8 cellular contexts compared by ENCODE assay signal in genomic region chr7:22697897-22698645, GRCh38. TPM values are rescaled to one million over a fixed set of nuclear protein-coding genes. Genes with fewer than 3 reads are reported as not detected.
DNase-seq lines count a peak whose midpoint lies in the region; ATAC-seq and TF ChIP-seq lines count a peak whose summit lies in the region.

No MANE protein-coding gene starts in this region.

- peaks cover 11% of the 10 kb centered on the region; the same call in 1 of the 2 replicates for H3F3A ChIP-seq in MM.1S (ENCODE audit: insufficient read depth, low read length)

- H3K36me3 ChIP-seq in MM.1S (replicated peaks; ENCODE audit: insufficient read depth, low read length) (no peaks in the 10 kb centered on the region), sigmoid colon (no peaks in the 10 kb centered on the region), Karpas-422 (ENCODE audit: insufficient read depth, low read length) (no peaks in the 10 kb centered on the region)

- intact Hi-C loops in sigmoid colon (cut with DNase I) (no loop called here), Right ventricle myocardium superior (cut with DNase I) (no loop called here)

- H4K20me1 ChIP-seq in MM.1S (ENCODE audit: insufficient read depth, low read length) (no peaks in the 10 kb centered on the region), Karpas-422 (ENCODE audit: insufficient read depth, low read depth, low read length) (no peaks in the 10 kb centered on the region)

- no peaks in the 10 kb centered on the region for H3K9me2 ChIP-seq in MM.1S (replicated peaks; ENCODE audit: insufficient read depth, low read length)
- H3K9me2 ChIP-seq in Karpas-422 (replicated peaks; ENCODE audit: insufficient read depth, low read length), result no peaks in the 10 kb centered on the region

- ATAC-seq in GM18873 (IDR thresholded peaks at IDR 0.05; ENCODE audit: low FRiP score, unreplicated experiment), result peak; percentile 86
- peak; percentile 81 for ATAC-seq in HG02571 (IDR thresholded peaks at IDR 0.05; ENCODE audit: unreplicated experiment)
- ATAC-seq in Right ventricle myocardium superior (ENCODE audit: poor library complexity), result no peak

- H3K9me3 ChIP-seq in MM.1S (replicated peaks; ENCODE audit: insufficient read depth, low read length) (no peaks in the 10 kb centered on the region), sigmoid colon (no peaks in the 10 kb centered on the region), Karpas-422 (ENCODE audit: low read length) (no peaks in the 10 kb centered on the region)

- 38 to 41% methylated on average over 2 of the region's 2 CpGs for WGBS in sigmoid colon, 2 donors

- H3K4me3 ChIP-seq in MM.1S (ENCODE audit: low read length) (no peak overlapping the region), sigmoid colon (no peak overlapping the region), Karpas-422 (ENCODE audit: low read length) (no peak overlapping the region)

- DNase-seq in MM.1S (peak; percentile 64), mesothelial cell of epicardium (ENCODE audit: low spot score in 2 of 2, unreplicated experiment in 2 of 2) (no peak), sigmoid colon (no peak), NCI-H1105 treated with DMSO at 0.1 percent for 48 hours (lab: John Stamatoyannopoulos, UW) (no peak), Right ventricle myocardium superior (no peak), Karpas-422 (no peak)

- H2AFZ ChIP-seq in MM.1S (ENCODE audit: low read length), result no peak overlapping the region
- no peak overlapping the region; the same call in 1 of the 2 replicates for H2AFZ ChIP-seq in Karpas-422 (ENCODE audit: low read length)

- peaks cover 2% of the 10 kb centered on the region for H3K27me3 Mint-ChIP-seq in mesothelial cell of epicardium (ENCODE audit: low read depth)

- no peak overlapping the region for H3K9ac ChIP-seq in MM.1S (ENCODE audit: low read length)
- H3K9ac ChIP-seq in Karpas-422 (ENCODE audit: low read length), result no peak overlapping the region

- TF ChIP-seq POLR2A in sigmoid colon (IDR thresholded peaks at IDR 0.05), result no peak

- no peak for TF ChIP-seq EP300 in sigmoid colon (IDR thresholded peaks at IDR 0.05)

- TF ChIP-seq CTCF in MM.1S (IDR thresholded peaks at IDR 0.05; ENCODE audit: low read length) (no peak), mesothelial cell of epicardium (IDR thresholded peaks at IDR 0.05; ENCODE audit: unreplicated experiment) (no peak), sigmoid colon (IDR thresholded peaks at IDR 0.05) (no peak)

- H3K27me3 ChIP-seq in MM.1S (replicated peaks; ENCODE audit: insufficient read depth, low read length) (no peaks in the 10 kb centered on the region), sigmoid colon (no peaks in the 10 kb centered on the region), Karpas-422 (ENCODE audit: low read length) (no peaks in the 10 kb centered on the region)

- no peak overlapping the region for H3K4me3 Mint-ChIP-seq in mesothelial cell of epicardium

- peak overlapping the region; percentile 11; the same call in 1 of the 2 replicates for H3K27ac ChIP-seq in MM.1S (ENCODE audit: low read length)
- H3K27ac ChIP-seq in sigmoid colon, result no peak overlapping the region
- H3K27ac ChIP-seq in Karpas-422 (ENCODE audit: low read length), result no peak overlapping the region

- peaks cover 59% of the 10 kb centered on the region for H3K4me1 ChIP-seq in MM.1S (ENCODE audit: low read length)
- no peaks in the 10 kb centered on the region for H3K4me1 ChIP-seq in sigmoid colon
- peaks cover 14% of the 10 kb centered on the region for H3K4me1 ChIP-seq in Karpas-422 (ENCODE audit: low read length)

- no peaks in the 10 kb centered on the region for H3K36me3 Mint-ChIP-seq in mesothelial cell of epicardium

- H3K9me3 Mint-ChIP-seq in mesothelial cell of epicardium, result no peaks in the 10 kb centered on the region

- H3K79me2 ChIP-seq in MM.1S (ENCODE audit: low read length) (no peaks in the 10 kb centered on the region), Karpas-422 (ENCODE audit: low read length) (no peaks in the 10 kb centered on the region)

- peak overlapping the region; percentile 47 for H3K27ac Mint-ChIP-seq in mesothelial cell of epicardium

- H3K4me2 ChIP-seq in MM.1S (ENCODE audit: low read depth, low read length) (peak overlapping the region; percentile 52), Karpas-422 (ENCODE audit: low read depth, low read length, poor library complexity, severe bottlenecking) (no peak overlapping the region)

- peaks cover 13% of the 10 kb centered on the region for H3K4me1 Mint-ChIP-seq in mesothelial cell of epicardium

RNA-seq across cellular contexts. Expression of gene IL6, which starts 28.9 kb away (rescaled TPM):
- total RNA-seq in mesothelial cell of epicardium, result 1.1 to 1.7 TPM (median 1.4 TPM) in 3 replicates
- total RNA-seq in sigmoid colon, result 10 to 100 TPM in 2 of 4 donors, 1 to 10 TPM in 2; 2.1 to 43.3 (median 9.7) TPM
- polyA plus RNA-seq in sigmoid colon, result 10 to 100 TPM in 1 of 3 donors, 1 to 10 TPM in 1, not detected in 1; 5.3 to 13.8 TPM
- 1.0 TPM for total RNA-seq in Right ventricle myocardium superior
- 0.25 TPM in 1 of 2 replicates, not detected in the other for total RNA-seq in Karpas-422 (2014; rRNA removed; shearing (Covaris generic); ENCODE audit: low replicate concordance)
